Comparison of ENCODE assay signal across 9 cellular contexts in genomic region chr2:47941936-47942335, GRCh38.
"Had no signal": no experiment of that assay in that cellular context is flagged by ENCODE, and none has a peak within 500 bp of the region (broad histone marks: within the 10 kb centered on the region; RNA-seq: fewer than 3 reads in every experiment).

No MANE protein-coding gene starts in this region.

- H3K27ac ChIP-seq: GM23248 had no signal

- H3K9ac ChIP-seq: GM23248 had no signal

- H3K4me3 ChIP-seq: GM23248, GM23338, HAP-1 had no signal

- H3K36me3 ChIP-seq: HAP-1 had no signal

- DNase-seq: GM23248, GOT3, H7, H9, HCEC 1CT, HFFc6 had no signal

- H2AFZ ChIP-seq: GM23248, GM23338 had no signal

- H3K4me2 ChIP-seq: GM23338 had no signal

- H3K9me3 ChIP-seq: HAP-1 had no signal

- H3K4me1 ChIP-seq: HAP-1 had no signal

- ATAC-seq: GM23338, HCT116 had no signal
